ENCODE assay signal across 8 cellular contexts in the genomic region with DNA sequence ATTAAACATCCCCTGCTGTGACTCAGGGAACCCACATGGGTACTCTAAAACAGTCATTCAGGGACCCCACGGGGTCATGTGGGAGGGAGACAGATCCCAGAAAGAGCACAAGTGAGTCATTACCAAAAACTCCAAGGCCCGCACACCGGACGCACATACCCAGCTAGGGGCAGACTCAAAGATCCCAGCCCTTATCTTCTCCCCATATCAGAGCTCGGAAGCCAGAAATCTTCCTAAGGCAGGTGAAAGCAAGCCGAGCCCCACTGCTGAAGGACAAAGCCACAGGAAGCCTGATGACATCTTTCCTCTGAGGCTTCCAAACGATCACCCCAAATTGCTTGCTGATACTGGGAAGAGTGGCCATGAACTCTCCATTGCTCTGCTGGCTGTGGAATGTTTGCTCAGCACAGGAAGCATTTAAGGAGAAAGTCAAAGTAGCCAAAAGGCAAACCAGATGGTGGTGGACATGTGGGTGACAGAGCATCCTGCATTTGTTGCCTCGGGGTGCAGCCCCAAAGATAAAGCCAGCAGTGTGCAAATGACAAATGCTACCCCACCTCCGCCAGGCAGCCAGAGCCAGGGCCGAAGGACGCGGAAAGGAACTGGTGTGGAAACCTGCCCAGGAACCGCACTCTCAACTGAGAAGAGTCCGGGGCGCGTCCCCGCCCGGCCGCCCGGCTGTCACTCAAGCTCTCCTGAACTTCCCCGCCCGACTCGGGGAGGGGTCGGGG. TPM values are rescaled to one million over a fixed set of nuclear protein-coding genes. Genes with fewer than 3 reads are reported as not detected.
A peak's percentile ranks its signal among the peaks of the same experiment; 100 is the strongest.
DNase-seq lines count a peak whose midpoint lies in the region; ATAC-seq, FAIRE-seq and TF ChIP-seq lines count a peak whose summit lies in the region.

No MANE protein-coding gene starts in this region.

- peak overlapping the region; percentile 90 for H3K27ac ChIP-seq in HepG2 (ENCODE audit: extremely low read length, insufficient read depth, low read length)

- TF ChIP-seq EP300 in HepG2 (IDR thresholded peaks at IDR 0.05; ENCODE audit: low read depth in 2 of 2, low read length in 2 of 2) (0 out of 4 replicates have a peak, but pooled peaks of 1 of the 2 experiments have one; percentile 3), HepG2 (CRISPR knock-in tag; IDR thresholded peaks at IDR 0.05; ENCODE audit: borderline replicate concordance) (no peak)

- peaks cover 29% of the 10 kb centered on the region for H3K4me1 Mint-ChIP-seq in activated CD4-positive, alpha-beta T cell treated with anti-CD3 and anti-CD28 coated beads, Interleukin-2, amount 10 ng/mL, durations not matched to agents 7 days and 5 days

- H3K27me3 Mint-ChIP-seq in activated CD4-positive, alpha-beta T cell treated with anti-CD3 and anti-CD28 coated beads, Interleukin-2, amount 10 ng/mL, durations not matched to agents 7 days and 5 days = no peaks in the 10 kb centered on the region

- no peaks in the 10 kb centered on the region for H3K9me3 Mint-ChIP-seq in activated CD4-positive, alpha-beta T cell treated with anti-CD3 and anti-CD28 coated beads, Interleukin-2, amount 10 ng/mL, durations not matched to agents 7 days and 5 days

- H3K4me3 ChIP-seq in HepG2 (replicated peaks in 1 of 3; ENCODE audit: insufficient read depth in 1 of 3, low read depth in 2 of 3, low read length in 3 of 3) = peak overlapping the region; percentile 80 to 96 (median 87)

- peak overlapping the region; percentile 96 for H3K27ac Mint-ChIP-seq in activated CD4-positive, alpha-beta T cell treated with anti-CD3 and anti-CD28 coated beads, Interleukin-2, amount 10 ng/mL, durations not matched to agents 7 days and 5 days

- intact Hi-C loops in HepG2 (cut with micrococcal nuclease; ENCODE audit: unreplicated experiment) = loop anchor here (2.0 kb wide), 1 partner anchor 16 kb away; a partner anchor contains a TSS

- TSS peak; percentile 68 for BruUV-seq in HepG2 (replicated peaks; lab: Mats Ljungman, UMichigan)

- peaks cover 12 to 21% of the 10 kb centered on the region in 2 experiments for H3K36me3 ChIP-seq in HepG2 (replicated peaks in 1 of 2; ENCODE audit: control insufficient read depth in 1 of 2, insufficient read depth in 2 of 2, low read length in 2 of 2)

- peaks cover 20% of the 10 kb centered on the region for H3K79me2 ChIP-seq in HepG2 (ENCODE audit: insufficient read depth, low read length)

- no peak for TF ChIP-seq CTCF in HepG2 (CRISPR knock-in tag; IDR thresholded peaks at IDR 0.05)

- peak overlapping the region; percentile 87 for H3K9ac ChIP-seq in HepG2 (ENCODE audit: insufficient read depth, low read depth, low read length)

- peak overlapping the region; percentile 95 for H3K4me3 Mint-ChIP-seq in activated CD4-positive, alpha-beta T cell treated with anti-CD3 and anti-CD28 coated beads, Interleukin-2, amount 10 ng/mL, durations not matched to agents 7 days and 5 days

- no peak overlapping the region for H2AFZ ChIP-seq in HepG2 (ENCODE audit: low read length)

- no peaks in the 10 kb centered on the region for H3K9me3 ChIP-seq in HepG2 (ENCODE audit: low read length)

- H3K4me2 ChIP-seq in HepG2 (ENCODE audit: low read depth, low read length) = peak overlapping the region; percentile 92

- peak; percentile 15 to 73; a peak in 3 of 4 replicates for TF ChIP-seq POLR2A in HepG2 (IDR thresholded peaks at IDR 0.05; ENCODE audit: insufficient read depth in 1 of 2, low read depth in 2 of 2, low read length in 2 of 2)

- 0% methylated on average over 12 of the region's 24 CpGs for WGBS in HepG2 (ENCODE audit: low lambda C conversion rate)

- 0 out of 2 replicates have a peak, but pooled peaks have one; percentile 43 for TF ChIP-seq RAD21 in HepG2 (CRISPR knock-in tag; IDR thresholded peaks at IDR 0.05)

- H4K20me1 ChIP-seq in HepG2 (ENCODE audit: insufficient read depth, low read length) = peaks cover 9% of the 10 kb centered on the region; the same call in 1 of the 2 replicates

- in situ Hi-C loops in HepG2 (cut with HindIII; ENCODE audit: extremely low pct_ligation_motif_present, low pct_unique_long_range_greater_than_20kb) = loop anchor here (5.0 to 25.0 kb wide), 2 partner anchors 76 to 1601 kb away; a partner anchor contains a TSS

- H3K36me3 Mint-ChIP-seq in activated CD4-positive, alpha-beta T cell treated with anti-CD3 and anti-CD28 coated beads, Interleukin-2, amount 10 ng/mL, durations not matched to agents 7 days and 5 days (ENCODE audit: low read depth) = peaks cover 20% of the 10 kb centered on the region

- peak; percentile 43 for ATAC-seq in HG02938 (IDR thresholded peaks at IDR 0.05; ENCODE audit: unreplicated experiment)
- ATAC-seq in HepG2 = peak; percentile 47

- peaks cover 44% of the 10 kb centered on the region for H3K4me1 ChIP-seq in HepG2 (ENCODE audit: insufficient read depth, low read length)

- peak; percentile 78 for FAIRE-seq in HepG2 (lab: Jason Lieb, UNC)

- POLR2A ChIA-PET in activated CD4-positive, alpha-beta T cell treated with anti-CD3 and anti-CD28 coated beads, Interleukin-2, amount 10 ng/mL, durations not matched to agents 7 days and 5 days (lab: Charles Lee) = interaction anchor here (0.6 to 2.2 kb wide), 6 partner anchors 13 to 1170 kb away, joined by 3 to 9 read pairs (median 5); a partner anchor contains a TSS
- POLR2A ChIA-PET in HepG2 (lab: Yijun Ruan, JAX) = interaction anchor here (1.1 to 8.2 kb wide), 6 partner anchors 10 to 1595 kb away, joined by 3 to 298 read pairs (median 4); a partner anchor contains a TSS

- no peaks in the 10 kb centered on the region; a peak in 1 of 5 replicates for H3K27me3 ChIP-seq in HepG2 (ENCODE audit: control insufficient read depth in 1 of 2, insufficient read depth in 2 of 2, low read length in 2 of 2)

- CTCF ChIA-PET in activated CD4-positive, alpha-beta T cell treated with anti-CD3 and anti-CD28 coated beads, Interleukin-2, amount 10 ng/mL, durations not matched to agents 7 days and 5 days (lab: Charles Lee) = interaction anchor here (0.6 to 7.6 kb wide), 12 partner anchors 9 to 718 kb away, joined by 3 to 75 read pairs (median 6); a partner anchor contains a TSS
- CTCF ChIA-PET in HepG2 (lab: Yijun Ruan, JAX; ENCODE audit: low intra/inter-chr PET ratio, low total read pairs) = interaction anchor here (1.2 to 2.6 kb wide), 2 partner anchors 34 to 72 kb away, joined by 4 to 10 read pairs; no protein-coding TSS in a partner anchor

- peak; percentile 65 for DNase-seq in NK-92 treated with Interleukin-12 subunit alpha and Interleukin-12 subunit beta, amount 100 ng/mL, for 24 hours (lab: John Stamatoyannopoulos, UW)
- no peak for DNase-seq in NK-92 (lab: John Stamatoyannopoulos, UW; ENCODE audit: unreplicated experiment)
- peak; percentile 32 for DNase-seq in NCI-H2107 treated with DMSO at 0.1 percent for 48 hours (lab: John Stamatoyannopoulos, UW; ENCODE audit: unreplicated experiment)
- DNase-seq in activated CD4-positive, alpha-beta T cell treated with anti-CD3 and anti-CD28 coated beads, Interleukin-2, amount 10 ng/mL, durations not matched to agents 7 days and 5 days = peak; percentile 74
- DNase-seq in dedifferentiated amniotic fluid mesenchymal stem cell (ENCODE audit: extremely low spot score) = peak; percentile 58
- peak; percentile 75 for DNase-seq in HepG2 (ENCODE audit: low spot score)
- DNase-seq in stimulated activated CD4-positive, alpha-beta T cell treated with anti-CD3 and anti-CD28 coated beads, Interleukin-4, amount 100 ng/mL, for 1 hour = peak; percentile 79

RNA-seq across cellular contexts. Expression of a gene that starts 0.8 kb away (rescaled TPM):
- 10 to 100 TPM; 62.9 to 68.3 TPM for total RNA-seq in activated CD4-positive, alpha-beta T cell treated with anti-CD3 and anti-CD28 coated beads, Interleukin-2, amount 10 ng/mL, durations not matched to agents 7 days and 5 days
- 59.9 and 76.7 TPM in 2 replicates for total RNA-seq in HepG2 (2016; rRNA removed; fragmentation: Illumina TruSeq; extraction: Trizol)
- 70.2 and 78.4 TPM in 2 replicates for total RNA-seq in HepG2 (2016; cell fraction: cytosol; rRNA removed; fragmentation: Illumina TruSeq; extraction: Trizol; ENCODE audit: low read depth)
- total RNA-seq in HepG2 (2016; cell fraction: insoluble cytoplasmic fraction; rRNA removed; fragmentation: Illumina TruSeq; extraction: Trizol) = 55.1 and 78.5 TPM in 2 replicates
- total RNA-seq in HepG2 (2016; cell fraction: membrane; rRNA removed; fragmentation: Illumina TruSeq; extraction: Trizol) = 130 and 146 TPM in 2 replicates
- 55.2 and 70.0 TPM in 2 replicates for total RNA-seq in HepG2 (2016; cell fraction: nucleus; rRNA removed; fragmentation: Illumina TruSeq; extraction: Trizol)
- 61.7 and 77.6 TPM in 2 replicates for polyA plus RNA-seq in HepG2 (2011; rRNA removed)
- polyA plus RNA-seq in HepG2 (2011; cell fraction: cytosol; rRNA removed) = 55.9 and 77.2 TPM in 2 replicates
- 251 and 257 TPM in 2 replicates for polyA plus RNA-seq in HepG2 (2011; cell fraction: nucleus; rRNA removed)
- polyA plus RNA-seq in HepG2 (2012) = 53.7 and 58.6 TPM in 2 replicates
- 74.0 and 88.4 TPM in 2 replicates for polyA plus RNA-seq in HepG2 (2016; cell fraction: cytosol; fragmentation: Illumina TruSeq; extraction: Trizol; ENCODE audit: low read depth)
- polyA plus RNA-seq in HepG2 (2016; cell fraction: insoluble cytoplasmic fraction; fragmentation: Illumina TruSeq; extraction: Trizol; ENCODE audit: low read depth) = 55.8 and 66.7 TPM in 2 replicates
- 105 and 114 TPM in 2 replicates for polyA plus RNA-seq in HepG2 (2016; cell fraction: membrane; fragmentation: Illumina TruSeq; extraction: Trizol; ENCODE audit: low read depth)
- polyA plus RNA-seq in HepG2 (2016; cell fraction: nucleus; fragmentation: Illumina TruSeq; extraction: Trizol; ENCODE audit: insufficient read depth, low read depth) = 103 and 116 TPM in 2 replicates
- 87.1 and 132 TPM in 2 replicates for polyA minus RNA-seq in HepG2 (2011; rRNA and poly(A)+ RNA removed; ENCODE audit: low replicate concordance)
- polyA minus RNA-seq in HepG2 (2011; cell fraction: cytosol; rRNA and poly(A)+ RNA removed) = 28.5 and 31.1 TPM in 2 replicates
- 72.0 and 76.6 TPM in 2 replicates for polyA minus RNA-seq in HepG2 (2011; cell fraction: nucleus; rRNA and poly(A)+ RNA removed)

RNA-seq across cellular contexts. Expression of a gene that starts 6.5 kb away (rescaled TPM):
- 1 to 10 TPM; 7.2 to 7.4 TPM for total RNA-seq in activated CD4-positive, alpha-beta T cell treated with anti-CD3 and anti-CD28 coated beads, Interleukin-2, amount 10 ng/mL, durations not matched to agents 7 days and 5 days
- 1.5 and 4.9 TPM in 2 replicates for total RNA-seq in HepG2 (2016; rRNA removed; fragmentation: Illumina TruSeq; extraction: Trizol)
- 1.7 and 3.6 TPM in 2 replicates for total RNA-seq in HepG2 (2016; cell fraction: cytosol; rRNA removed; fragmentation: Illumina TruSeq; extraction: Trizol; ENCODE audit: low read depth)
- 1.2 and 6.7 TPM in 2 replicates for total RNA-seq in HepG2 (2016; cell fraction: insoluble cytoplasmic fraction; rRNA removed; fragmentation: Illumina TruSeq; extraction: Trizol)
- 2.5 and 2.8 TPM in 2 replicates for total RNA-seq in HepG2 (2016; cell fraction: membrane; rRNA removed; fragmentation: Illumina TruSeq; extraction: Trizol)
- 9.5 and 13.0 TPM in 2 replicates for total RNA-seq in HepG2 (2016; cell fraction: nucleus; rRNA removed; fragmentation: Illumina TruSeq; extraction: Trizol)
- 5.0 and 9.4 TPM in 2 replicates for polyA plus RNA-seq in HepG2 (2011; rRNA removed)
- 0.79 and 0.97 TPM in 2 replicates for polyA plus RNA-seq in HepG2 (2011; cell fraction: cytosol; rRNA removed)
- polyA plus RNA-seq in HepG2 (2011; cell fraction: nucleus; rRNA removed) = 23.3 and 26.6 TPM in 2 replicates
- 4.1 TPM in 2 replicates for polyA plus RNA-seq in HepG2 (2012)
- polyA plus RNA-seq in HepG2 (2016; cell fraction: cytosol; fragmentation: Illumina TruSeq; extraction: Trizol; ENCODE audit: low read depth) = 1.4 and 1.6 TPM in 2 replicates
- polyA plus RNA-seq in HepG2 (2016; cell fraction: insoluble cytoplasmic fraction; fragmentation: Illumina TruSeq; extraction: Trizol; ENCODE audit: low read depth) = 0.93 and 1.3 TPM in 2 replicates
- polyA plus RNA-seq in HepG2 (2016; cell fraction: membrane; fragmentation: Illumina TruSeq; extraction: Trizol; ENCODE audit: low read depth) = 1.4 and 2.0 TPM in 2 replicates
- 22.0 and 25.3 TPM in 2 replicates for polyA plus RNA-seq in HepG2 (2016; cell fraction: nucleus; fragmentation: Illumina TruSeq; extraction: Trizol; ENCODE audit: insufficient read depth, low read depth)
- polyA minus RNA-seq in HepG2 (2011; rRNA and poly(A)+ RNA removed; ENCODE audit: low replicate concordance) = 3.2 and 12.3 TPM in 2 replicates
- 0.62 and 0.89 TPM in 2 replicates for polyA minus RNA-seq in HepG2 (2011; cell fraction: cytosol; rRNA and poly(A)+ RNA removed)
- 23.7 and 26.4 TPM in 2 replicates for polyA minus RNA-seq in HepG2 (2011; cell fraction: nucleus; rRNA and poly(A)+ RNA removed)

RNA-seq across cellular contexts. Expression of a gene that starts 17.2 kb away (rescaled TPM):
- 100 to 1,000 TPM; 183 to 196 TPM for total RNA-seq in activated CD4-positive, alpha-beta T cell treated with anti-CD3 and anti-CD28 coated beads, Interleukin-2, amount 10 ng/mL, durations not matched to agents 7 days and 5 days
- total RNA-seq in HepG2 (2016; rRNA removed; fragmentation: Illumina TruSeq; extraction: Trizol) = 453 and 457 TPM in 2 replicates
- total RNA-seq in HepG2 (2016; cell fraction: cytosol; rRNA removed; fragmentation: Illumina TruSeq; extraction: Trizol; ENCODE audit: low read depth) = 171 and 178 TPM in 2 replicates
- total RNA-seq in HepG2 (2016; cell fraction: insoluble cytoplasmic fraction; rRNA removed; fragmentation: Illumina TruSeq; extraction: Trizol) = 461 and 544 TPM in 2 replicates
- total RNA-seq in HepG2 (2016; cell fraction: membrane; rRNA removed; fragmentation: Illumina TruSeq; extraction: Trizol) = 139 and 150 TPM in 2 replicates
- total RNA-seq in HepG2 (2016; cell fraction: nucleus; rRNA removed; fragmentation: Illumina TruSeq; extraction: Trizol) = 157 and 190 TPM in 2 replicates
- polyA plus RNA-seq in HepG2 (2011; rRNA removed) = 440 and 536 TPM in 2 replicates
- 532 and 716 TPM in 2 replicates for polyA plus RNA-seq in HepG2 (2011; cell fraction: cytosol; rRNA removed)
- 231 and 254 TPM in 2 replicates for polyA plus RNA-seq in HepG2 (2011; cell fraction: nucleus; rRNA removed)
- polyA plus RNA-seq in HepG2 (2012) = 249 and 275 TPM in 2 replicates
- polyA plus RNA-seq in HepG2 (2016; cell fraction: cytosol; fragmentation: Illumina TruSeq; extraction: Trizol; ENCODE audit: low read depth) = 152 and 159 TPM in 2 replicates
- polyA plus RNA-seq in HepG2 (2016; cell fraction: insoluble cytoplasmic fraction; fragmentation: Illumina TruSeq; extraction: Trizol; ENCODE audit: low read depth) = 356 and 383 TPM in 2 replicates
- 107 and 113 TPM in 2 replicates for polyA plus RNA-seq in HepG2 (2016; cell fraction: membrane; fragmentation: Illumina TruSeq; extraction: Trizol; ENCODE audit: low read depth)
- 248 and 261 TPM in 2 replicates for polyA plus RNA-seq in HepG2 (2016; cell fraction: nucleus; fragmentation: Illumina TruSeq; extraction: Trizol; ENCODE audit: insufficient read depth, low read depth)
- polyA minus RNA-seq in HepG2 (2011; rRNA and poly(A)+ RNA removed; ENCODE audit: low replicate concordance) = 67.4 and 92.1 TPM in 2 replicates
- polyA minus RNA-seq in HepG2 (2011; cell fraction: cytosol; rRNA and poly(A)+ RNA removed) = 75.3 and 98.0 TPM in 2 replicates
- polyA minus RNA-seq in HepG2 (2011; cell fraction: nucleus; rRNA and poly(A)+ RNA removed) = 53.7 and 62.3 TPM in 2 replicates

RNA-seq across cellular contexts. Expression of a gene that starts 50.3 kb away (rescaled TPM):
- 100 to 1,000 TPM; 302 to 337 TPM for total RNA-seq in activated CD4-positive, alpha-beta T cell treated with anti-CD3 and anti-CD28 coated beads, Interleukin-2, amount 10 ng/mL, durations not matched to agents 7 days and 5 days
- total RNA-seq in HepG2 (2016; rRNA removed; fragmentation: Illumina TruSeq; extraction: Trizol) = 0.18 and 0.51 TPM in 2 replicates
- total RNA-seq in HepG2 (2016; cell fraction: cytosol; rRNA removed; fragmentation: Illumina TruSeq; extraction: Trizol; ENCODE audit: low read depth) = not detected in 2 replicates
- total RNA-seq in HepG2 (2016; cell fraction: insoluble cytoplasmic fraction; rRNA removed; fragmentation: Illumina TruSeq; extraction: Trizol) = 0.24 and 0.43 TPM in 2 replicates
- not detected in 2 replicates for total RNA-seq in HepG2 (2016; cell fraction: membrane; rRNA removed; fragmentation: Illumina TruSeq; extraction: Trizol)
- total RNA-seq in HepG2 (2016; cell fraction: nucleus; rRNA removed; fragmentation: Illumina TruSeq; extraction: Trizol) = 0.28 and 0.31 TPM in 2 replicates
- 4.0 and 7.1 TPM in 2 replicates for polyA plus RNA-seq in HepG2 (2011; rRNA removed)
- polyA plus RNA-seq in HepG2 (2011; cell fraction: cytosol; rRNA removed) = 2.5 and 3.2 TPM in 2 replicates
- 64.9 and 67.7 TPM in 2 replicates for polyA plus RNA-seq in HepG2 (2011; cell fraction: nucleus; rRNA removed)
- polyA plus RNA-seq in HepG2 (2012) = 2.2 and 3.6 TPM in 2 replicates
- not detected in 2 replicates for polyA plus RNA-seq in HepG2 (2016; cell fraction: cytosol; fragmentation: Illumina TruSeq; extraction: Trizol; ENCODE audit: low read depth)
- 0.27 and 0.57 TPM in 2 replicates for polyA plus RNA-seq in HepG2 (2016; cell fraction: insoluble cytoplasmic fraction; fragmentation: Illumina TruSeq; extraction: Trizol; ENCODE audit: low read depth)
- polyA plus RNA-seq in HepG2 (2016; cell fraction: membrane; fragmentation: Illumina TruSeq; extraction: Trizol; ENCODE audit: low read depth) = not detected in 2 replicates
- polyA plus RNA-seq in HepG2 (2016; cell fraction: nucleus; fragmentation: Illumina TruSeq; extraction: Trizol; ENCODE audit: insufficient read depth, low read depth) = 1.00 and 1.1 TPM in 2 replicates
- 5.3 TPM in 1 of 2 replicates, not detected in the other for polyA minus RNA-seq in HepG2 (2011; rRNA and poly(A)+ RNA removed; ENCODE audit: low replicate concordance)
- polyA minus RNA-seq in HepG2 (2011; cell fraction: cytosol; rRNA and poly(A)+ RNA removed) = 1.5 and 1.6 TPM in 2 replicates
- polyA minus RNA-seq in HepG2 (2011; cell fraction: nucleus; rRNA and poly(A)+ RNA removed) = 5.0 and 5.6 TPM in 2 replicates
